Comparison of ENCODE assay signal across 2 cellular contexts in the genomic region with DNA sequence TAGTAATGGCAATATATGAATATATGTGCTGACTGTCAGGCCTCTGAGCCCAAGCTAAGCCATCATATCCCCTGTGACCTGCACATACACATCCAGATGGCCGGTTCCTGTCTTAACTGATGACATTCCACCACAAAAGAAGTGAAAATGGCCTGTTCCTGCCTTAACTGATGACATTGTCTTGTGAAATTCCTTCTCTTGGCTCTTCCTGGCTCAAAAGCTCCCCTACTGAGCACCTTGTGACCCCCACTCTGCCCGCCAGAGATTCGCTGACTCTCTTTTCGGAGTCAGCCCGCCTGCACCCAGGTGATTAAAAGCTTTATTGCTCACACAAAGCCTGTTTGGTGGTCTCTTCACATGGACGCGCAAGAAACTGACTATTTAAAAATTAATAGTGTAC.
TF ChIP-seq lines count a peak whose summit lies in the region.

No MANE protein-coding gene starts in this region.

TF ChIP-seq in GM23338, 12 proteins besides CTCF, POLR2A, EP300 and RAD21:
- 0 out of 2 replicates have a peak, but pooled peaks have one; percentile 40 for TF ChIP-seq ETS1 (IDR thresholded peaks at IDR 0.05)
- peak; percentile 31 for TF ChIP-seq CREB1 (CRISPR knock-in tag; IDR thresholded peaks at IDR 0.05; ENCODE audit: low read depth)
- TF ChIP-seq NANOG (IDR thresholded peaks at IDR 0.05; ENCODE audit: borderline replicate concordance): peak; percentile 95
- TF ChIP-seq ZNF462 (CRISPR knock-in tag; IDR thresholded peaks at IDR 0.05): 0 out of 2 replicates have a peak, but pooled peaks have one; percentile 3
TF ChIP-seq in GM23338: peak in this region for 4; not testable (repeated sequence) for 8.

TF ChIP-seq in H1, 55 proteins besides CTCF, POLR2A, EP300 and RAD21:
- TF ChIP-seq NANOG (IDR thresholded peaks at IDR 0.05; ENCODE audit: insufficient read depth, low read depth, low read length, poor library complexity, severe bottlenecking): peak; percentile 58
- 0 out of 2 replicates have a peak, but pooled peaks have one; percentile 13 for TF ChIP-seq TCF12 (IDR thresholded peaks at IDR 0.05; ENCODE audit: low read depth, low read length)
- TF ChIP-seq TEAD4 (IDR thresholded peaks at IDR 0.05; ENCODE audit: low read depth, low read length): peak; percentile 35; the same call in 1 of the 2 replicates
